In the genomic region with DNA sequence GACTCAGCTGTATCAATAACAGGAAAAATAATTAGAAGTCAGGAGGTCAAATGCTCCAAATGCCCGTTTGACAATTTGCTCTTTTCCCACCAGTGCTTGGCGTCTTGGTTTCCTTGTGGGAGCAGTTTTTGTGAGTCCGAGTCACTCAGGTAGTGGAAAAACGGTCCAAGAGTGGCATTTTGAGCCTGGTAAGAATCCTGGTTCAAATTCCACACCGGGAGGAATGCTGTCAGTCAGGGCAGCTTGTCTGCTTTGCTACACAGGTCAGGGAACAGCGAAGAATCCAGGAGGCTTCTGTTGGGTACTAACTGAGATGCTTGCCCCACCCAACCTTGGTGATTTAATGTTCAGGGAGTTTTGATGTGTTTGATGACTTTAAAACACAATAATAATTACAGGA, we compare ENCODE assay signal across 20 cellular contexts.
"Had no signal": no experiment of that assay in that cellular context is flagged by ENCODE, and none has a peak within 500 bp of the region (broad histone marks: within the 10 kb centered on the region; RNA-seq: fewer than 3 reads in every experiment).

No MANE protein-coding gene starts in this region.

- H3K9me3 Mint-ChIP-seq: central memory CD8-positive, alpha-beta T cell; neural crest cell had no signal

- H3K4me1 ChIP-seq: parathyroid adenoma had no signal

- H3K4me1 Mint-ChIP-seq: central memory CD8-positive, alpha-beta T cell; immature natural killer cell; naive thymus-derived CD4-positive, alpha-beta T cell had no signal

- H3K4me3 ChIP-seq: dorsolateral prefrontal cortex, lung had no signal

- H3K27ac Mint-ChIP-seq: immature natural killer cell; naive thymus-derived CD4-positive, alpha-beta T cell had no signal

- H3K27ac ChIP-seq: dorsolateral prefrontal cortex, parathyroid adenoma had no signal

- H3K4me3 Mint-ChIP-seq: central memory CD8-positive, alpha-beta T cell; immature natural killer cell; naive thymus-derived CD4-positive, alpha-beta T cell; neural crest cell had no signal

- ATAC-seq: esophagus mucosa; left colon; left ventricle myocardium superior; naive thymus-derived CD4-positive, alpha-beta T cell; right cardiac atrium had no signal

- H3K36me3 Mint-ChIP-seq: immature natural killer cell; naive thymus-derived CD4-positive, alpha-beta T cell had no signal

- DNase-seq: cortex of kidney; dorsolateral prefrontal cortex; effector CD8-positive, alpha-beta T cell; foreskin fibroblast; immature natural killer cell; kidney; left colon; left ventricle myocardium superior; mesenchymal stem cell; naive thymus-derived CD4-positive, alpha-beta T cell; occipital lobe; right cardiac atrium; small intestine; stimulated activated CD4-positive, alpha-beta T cell treated with anti-CD3 and anti-CD28 coated beads, Interleukin-2, amount 100 ng/mL, for 48 hours; stimulated activated naive CD4-positive, alpha-beta T cell treated with Interleukin-2 at 50 U/mL for 16 hours had no signal
